In the genomic region with DNA sequence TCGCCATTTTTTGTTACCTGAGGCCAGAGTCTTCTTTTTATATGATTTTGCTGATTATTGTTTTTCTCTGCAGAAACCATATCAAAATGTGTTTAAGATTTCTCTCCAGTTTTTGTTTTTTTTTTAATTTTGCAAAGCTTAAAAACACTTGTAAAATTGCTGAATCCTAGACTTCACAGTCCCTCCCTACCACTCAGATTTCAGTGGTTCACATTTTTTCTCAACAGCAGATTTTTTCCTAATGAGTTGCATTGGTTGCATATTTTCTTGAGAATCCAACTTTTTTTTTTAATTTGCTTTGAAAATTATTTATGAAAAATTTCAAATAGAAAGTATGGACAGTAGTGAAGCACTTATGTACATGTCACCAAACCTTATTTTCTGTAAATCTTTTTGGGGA, we compare ENCODE assay signal across 16 cellular contexts. TPM values are rescaled to one million over a fixed set of nuclear protein-coding genes. Genes with fewer than 3 reads are reported as not detected.
A peak's percentile ranks its signal among the peaks of the same experiment; 100 is the strongest.
DNase-seq lines count a peak whose midpoint lies in the region; ATAC-seq and TF ChIP-seq lines count a peak whose summit lies in the region.
"Had no signal": no experiment of that assay in that cellular context is flagged by ENCODE, and none has a peak within 500 bp of the region (broad histone marks: within the 10 kb centered on the region; RNA-seq: fewer than 3 reads in every experiment).

No MANE protein-coding gene starts in this region.

- no peaks in the 10 kb centered on the region for H3K9me3 ChIP-seq in A673 (ENCODE audit: low read depth, low read length, poor library complexity, severe bottlenecking)
- H3K9me3 ChIP-seq in CD8-positive, alpha-beta memory T cell (ENCODE audit: low read length) = no peaks in the 10 kb centered on the region
- H3K9me3 ChIP-seq: neutrophil had no signal

- BruUV-seq in A673 (replicated peaks; lab: Mats Ljungman, UMichigan) = no TSS peak

- CTCF ChIA-PET in A673 (lab: Charles Lee) = no interaction called here
- CTCF ChIA-PET in CD8-positive, alpha-beta memory T cell (lab: Charles Lee) = no interaction called here

- H3K27ac Mint-ChIP-seq in CD8-positive, alpha-beta memory T cell = peak overlapping the region in 6 of 8 donors; percentile 17 to 68 (median 32)
- peak overlapping the region; percentile 73 for H3K27ac Mint-ChIP-seq in activated T-helper 17 cell treated with anti-CD3 and anti-CD28 coated beads, Interleukin-2, amount 50 U/mL, for 72 hours

- POLR2A ChIA-PET in A673 (lab: Charles Lee; ENCODE audit: low non-redundant PET) = no interaction called here
- POLR2A ChIA-PET in CD8-positive, alpha-beta memory T cell (lab: Charles Lee) = no interaction called here

- H3K4me3 Mint-ChIP-seq in CD8-positive, alpha-beta memory T cell = peak overlapping the region in 4 of 7 donors; percentile 16 to 52 (median 44)
- H3K4me3 Mint-ChIP-seq in activated T-helper 17 cell treated with anti-CD3 and anti-CD28 coated beads, Interleukin-2, amount 50 U/mL, for 72 hours = peak overlapping the region; percentile 65
- H3K4me3 Mint-ChIP-seq: activated T-cell treated with anti-CD3 and anti-CD28 coated beads, Interleukin-2, amount 50 U/mL, for 4 hours had no signal

- ATAC-seq in activated T-helper 17 cell treated with anti-CD3 and anti-CD28 coated beads, Interleukin-2, amount 50 U/mL, for 72 hours (replicated peaks) = peak; percentile 16
- no peak for ATAC-seq in HG03139 (IDR thresholded peaks at IDR 0.05; ENCODE audit: unreplicated experiment)
- ATAC-seq in GM18907 (IDR thresholded peaks at IDR 0.05; ENCODE audit: unreplicated experiment) = no peak
- ATAC-seq: right cardiac atrium had no signal

- no peak for TF ChIP-seq CTCF in A673 (conservative IDR thresholded peaks at IDR 0.05; ENCODE audit: low read depth, low read length)
- TF ChIP-seq CTCF in fibroblast of pulmonary artery (IDR thresholded peaks at IDR 0.05; ENCODE audit: low read length, missing control alignments) = no peak

- intact Hi-C loops in A673 (cut with micrococcal nuclease; ENCODE audit: unreplicated experiment) = no loop called here

- no peak overlapping the region for H3K4me3 ChIP-seq in A673 (ENCODE audit: low read depth, low read length, poor library complexity, severe bottlenecking)
- no peak overlapping the region for H3K4me3 ChIP-seq in CD8-positive, alpha-beta memory T cell (ENCODE audit: low read length)
- no peak overlapping the region for H3K4me3 ChIP-seq in fibroblast of pulmonary artery (replicated peaks; ENCODE audit: low read depth, low read length)

- H3K4me1 Mint-ChIP-seq in CD8-positive, alpha-beta memory T cell = peaks cover 77 to 91% (median 91%) of the 10 kb centered on the region in 3 donors
- peaks cover 23% of the 10 kb centered on the region for H3K4me1 Mint-ChIP-seq in activated T-helper 17 cell treated with anti-CD3 and anti-CD28 coated beads, Interleukin-2, amount 50 U/mL, for 72 hours

- no peaks in the 10 kb centered on the region for H3K27me3 Mint-ChIP-seq in CD8-positive, alpha-beta memory T cell
- no peaks in the 10 kb centered on the region for H3K27me3 Mint-ChIP-seq in activated T-helper 17 cell treated with anti-CD3 and anti-CD28 coated beads, Interleukin-2, amount 50 U/mL, for 72 hours
- H3K27me3 Mint-ChIP-seq: activated CD4-positive, alpha-beta T cell treated with anti-CD3 and anti-CD28 coated beads, Interleukin-2, amount 10 ng/mL, durations not matched to agents 24 days and 14 days had no signal

- H3K27ac ChIP-seq in A673 (ENCODE audit: low read depth, low read length, poor library complexity, severe bottlenecking) = peak overlapping the region; percentile 2
- no peak overlapping the region for H3K27ac ChIP-seq in CD8-positive, alpha-beta memory T cell (ENCODE audit: low read depth, low read length)
- H3K27ac ChIP-seq: neutrophil had no signal

- peaks cover 5 to 48% (median 6%) of the 10 kb centered on the region in 3 donors for H3K36me3 Mint-ChIP-seq in CD8-positive, alpha-beta memory T cell
- H3K36me3 Mint-ChIP-seq in activated T-helper 17 cell treated with anti-CD3 and anti-CD28 coated beads, Interleukin-2, amount 50 U/mL, for 72 hours (ENCODE audit: low read depth) = peaks cover 84% of the 10 kb centered on the region

- DNase-seq in A673 (ENCODE audit: low spot score) (no peak), fibroblast of pulmonary artery (ENCODE audit: low read depth) (peak; percentile 18), hypothalamus (lab: John Stamatoyannopoulos, UW) (no peak), NAMALWA (ENCODE audit: low spot score) (no peak)
- DNase-seq in CD8-positive, alpha-beta memory T cell = no peak
- DNase-seq: activated CD4-positive, alpha-beta T cell treated with anti-CD3 and anti-CD28 coated beads, Interleukin-2, amount 10 ng/mL, durations not matched to agents 24 days and 14 days; activated T-cell treated with anti-CD3 and anti-CD28 coated beads, Interleukin-2, amount 50 U/mL, for 4 hours; foreskin fibroblast; NCI-H2081 treated with DMSO at 0.1 percent for 48 hours; NCI-H524 treated with DMSO at 0.1 percent for 48 hours; right cardiac atrium; SIG-M5 had no signal

- no peaks in the 10 kb centered on the region for H3K9me3 Mint-ChIP-seq in CD8-positive, alpha-beta memory T cell
- H3K9me3 Mint-ChIP-seq in activated T-helper 17 cell treated with anti-CD3 and anti-CD28 coated beads, Interleukin-2, amount 50 U/mL, for 72 hours = no peaks in the 10 kb centered on the region
- H3K9me3 Mint-ChIP-seq: activated CD4-positive, alpha-beta T cell treated with anti-CD3 and anti-CD28 coated beads, Interleukin-2, amount 10 ng/mL, durations not matched to agents 24 days and 14 days; activated T-cell treated with anti-CD3 and anti-CD28 coated beads, Interleukin-2, amount 50 U/mL, for 4 hours had no signal

- H3K4me1 ChIP-seq in A673 (ENCODE audit: insufficient read depth, low read length, poor library complexity, severe bottlenecking) = peaks cover 26% of the 10 kb centered on the region
- H3K4me1 ChIP-seq in CD8-positive, alpha-beta memory T cell (ENCODE audit: insufficient read depth, low read length) = peaks cover 45% of the 10 kb centered on the region

- H3K36me3 ChIP-seq in A673 (ENCODE audit: insufficient read depth, low read length, poor library complexity, severe bottlenecking) = peaks cover 35% of the 10 kb centered on the region
- peaks cover 23% of the 10 kb centered on the region for H3K36me3 ChIP-seq in CD8-positive, alpha-beta memory T cell (ENCODE audit: insufficient read depth, low read length)
- H3K36me3 ChIP-seq: neutrophil had no signal

- no peaks in the 10 kb centered on the region for H3K27me3 ChIP-seq in A673 (replicated peaks; ENCODE audit: insufficient read depth, low read depth, low read length, poor library complexity)
- no peaks in the 10 kb centered on the region for H3K27me3 ChIP-seq in CD8-positive, alpha-beta memory T cell (ENCODE audit: insufficient read depth, low read length, poor library complexity, severe bottlenecking)
- H3K27me3 ChIP-seq: neutrophil had no signal

RNA-seq across cellular contexts. Expression of a gene that starts 5.8 kb away (rescaled TPM):
- 76.1 and 85.9 TPM in 2 replicates for total RNA-seq in A673 (2021)
- total RNA-seq in CD8-positive, alpha-beta memory T cell = 10 to 100 TPM; 39.6 to 42.2 TPM
- 85.9 TPM for polyA plus RNA-seq in CD8-positive, alpha-beta memory T cell
- 10 to 100 TPM; 22.8 to 25.3 TPM for total RNA-seq in activated T-helper 17 cell treated with anti-CD3 and anti-CD28 coated beads, Interleukin-2, amount 50 U/mL, for 72 hours
